In the genomic region with DNA sequence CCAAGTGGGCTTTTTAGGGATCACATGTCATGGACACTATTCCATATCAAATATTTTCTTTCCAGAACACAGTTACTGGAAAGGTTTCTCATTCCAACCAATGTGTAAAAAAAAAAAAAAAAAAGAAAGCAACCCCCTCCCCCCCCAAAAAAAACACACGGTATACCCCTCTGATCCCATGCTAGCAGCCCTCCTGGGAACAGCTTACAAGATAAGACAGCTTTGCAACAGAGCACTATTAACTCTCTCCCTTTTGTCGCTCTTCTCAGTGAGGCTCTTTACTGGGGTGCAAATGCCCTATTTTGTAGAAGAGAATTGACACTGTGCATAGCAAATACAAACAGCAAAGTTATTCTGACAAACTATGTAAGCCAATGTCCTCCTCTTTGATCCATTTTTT, we compare ENCODE assay signal across 16 cellular contexts.
A peak's percentile ranks its signal among the peaks of the same experiment; 100 is the strongest.
DNase-seq lines count a peak whose midpoint lies in the region; ATAC-seq and TF ChIP-seq lines count a peak whose summit lies in the region.
"Had no signal": no experiment of that assay in that cellular context is flagged by ENCODE, and none has a peak within 500 bp of the region (broad histone marks: within the 10 kb centered on the region; RNA-seq: fewer than 3 reads in every experiment).

No MANE protein-coding gene starts in this region.

- H3K9me3 Mint-ChIP-seq in HFFc6 = no peaks in the 10 kb centered on the region
- no peaks in the 10 kb centered on the region for H3K9me3 Mint-ChIP-seq in brain

- H3K4me3 Mint-ChIP-seq in HFFc6 = no peak overlapping the region
- no peak overlapping the region for H3K4me3 Mint-ChIP-seq in brain
- H3K4me3 Mint-ChIP-seq: CD4-positive, alpha-beta memory T cell had no signal

- no peak for TF ChIP-seq CTCF in HFFc6 (IDR thresholded peaks at IDR 0.05)
- no peak for TF ChIP-seq CTCF in brain (conservative IDR thresholded peaks at IDR 0.05)
- no peak for TF ChIP-seq CTCF in testis (IDR thresholded peaks at IDR 0.05)

- intact Hi-C loops in testis (cut with DNase I; ENCODE audit: low total_unique reads) = no loop called here

- no peaks in the 10 kb centered on the region for H3K27me3 Mint-ChIP-seq in HFFc6 (ENCODE audit: insufficient read depth)
- no peaks in the 10 kb centered on the region for H3K27me3 Mint-ChIP-seq in brain
- H3K27me3 Mint-ChIP-seq: CD4-positive, alpha-beta memory T cell had no signal

- peaks cover 63% of the 10 kb centered on the region for H3K4me1 Mint-ChIP-seq in HFFc6 (ENCODE audit: low read depth)
- no peaks in the 10 kb centered on the region for H3K4me1 Mint-ChIP-seq in brain
- H3K4me1 Mint-ChIP-seq: CD4-positive, alpha-beta memory T cell had no signal

- H3K27ac ChIP-seq in mesodermal cell (ENCODE audit: low read depth, low read length, severe bottlenecking) (peak overlapping the region; percentile 43), subcutaneous abdominal adipose tissue (ENCODE audit: low read depth, low read length) (peak overlapping the region; percentile 17), testis (no peak overlapping the region)
- H3K27ac ChIP-seq: HL-60 had no signal

- DNase-seq in HFFc6 (no peak), testis (no peak), activated T-cell treated with anti-CD3 and anti-CD28 coated beads for 4 hours (no peak), NCI-H1105 (lab: John Stamatoyannopoulos, UW) (no peak)
- DNase-seq: BE2C; CD4-positive, alpha-beta memory T cell; DND-41; GDM1; NCI-H1048; SIG-M5 had no signal

- H3K36me3 ChIP-seq in mesodermal cell (ENCODE audit: control insufficient read depth, insufficient read depth, low read length) (no peaks in the 10 kb centered on the region), subcutaneous abdominal adipose tissue (ENCODE audit: control insufficient read depth in 5 of 5, insufficient read depth in 5 of 5, low read length in 5 of 5) (no peaks in the 10 kb centered on the region), testis (ENCODE audit: low read depth, missing control alignments) (no peaks in the 10 kb centered on the region)
- H3K36me3 ChIP-seq: BE2C had no signal

- H3K9ac ChIP-seq in subcutaneous abdominal adipose tissue (ENCODE audit: low read length in 5 of 5) = no peak overlapping the region

- H3K4me3 ChIP-seq in mesodermal cell (ENCODE audit: extremely low read depth, insufficient read depth, low read length, poor library complexity, severe bottlenecking) (no peak overlapping the region), subcutaneous abdominal adipose tissue (ENCODE audit: low read depth in 1 of 5, low read length in 5 of 5) (no peak overlapping the region), testis (no peak overlapping the region)
- H3K4me3 ChIP-seq: K562 had no signal

- no peak for TF ChIP-seq POLR2A in testis (IDR thresholded peaks at IDR 0.05)

- peaks cover 30% of the 10 kb centered on the region for H3K4me1 ChIP-seq in mesodermal cell (ENCODE audit: control insufficient read depth, insufficient read depth, low read length, poor library complexity, severe bottlenecking)
- peaks cover 0 to 15% (median 7%) of the 10 kb centered on the region in 5 donors for H3K4me1 ChIP-seq in subcutaneous abdominal adipose tissue (ENCODE audit: control insufficient read depth in 5 of 5, insufficient read depth in 5 of 5, low read length in 5 of 5)
- H3K4me1 ChIP-seq in testis = no peaks in the 10 kb centered on the region
- H3K4me1 ChIP-seq: BE2C had no signal

- H3K27ac Mint-ChIP-seq in HFFc6 (peak overlapping the region; percentile 34), brain (peak overlapping the region in 3 of 5 experiments; percentile 24 to 55 (median 52))
- H3K27ac Mint-ChIP-seq: CD4-positive, alpha-beta memory T cell had no signal

- H3K9me3 ChIP-seq in mesodermal cell (ENCODE audit: control insufficient read depth, low read length) (no peaks in the 10 kb centered on the region), subcutaneous abdominal adipose tissue (ENCODE audit: control insufficient read depth in 5 of 5, low read length in 5 of 5) (no peaks in the 10 kb centered on the region), testis (no peaks in the 10 kb centered on the region)
- H3K9me3 ChIP-seq: BE2C had no signal

- ATAC-seq in HG03025 (IDR thresholded peaks at IDR 0.05; ENCODE audit: low FRiP score, unreplicated experiment) = no peak
- ATAC-seq: K562 had no signal

- no peaks in the 10 kb centered on the region for H3K36me3 Mint-ChIP-seq in HFFc6 (ENCODE audit: low read depth)
- no peaks in the 10 kb centered on the region for H3K36me3 Mint-ChIP-seq in brain
- H3K36me3 Mint-ChIP-seq: CD4-positive, alpha-beta memory T cell had no signal

- WGBS in mesodermal cell (ENCODE audit: insufficient coverage in 2 of 2), 2 experiments = no CpG with 5 or more reads among the region's 2 CpGs
- 44 to 51% methylated on average over 2 of the region's 2 CpGs for WGBS in testis, 2 donors

- H3K27me3 ChIP-seq in subcutaneous abdominal adipose tissue (ENCODE audit: control insufficient read depth in 5 of 5, insufficient read depth in 4 of 5, low read length in 5 of 5) (peaks cover 0 to 2% (median 0%) of the 10 kb centered on the region in 5 donors), testis (no peaks in the 10 kb centered on the region)
- H3K27me3 ChIP-seq: BE2C had no signal

Comparison
In these comparisons a context has a peak if more than half of its experiments do, and no peak if none do; other contexts are left out.
1. H3K27ac ChIP-seq: peak in mesodermal cell (single experiment) and subcutaneous abdominal adipose tissue (single experiment); none in testis (0 of 2).